In the genomic region with DNA sequence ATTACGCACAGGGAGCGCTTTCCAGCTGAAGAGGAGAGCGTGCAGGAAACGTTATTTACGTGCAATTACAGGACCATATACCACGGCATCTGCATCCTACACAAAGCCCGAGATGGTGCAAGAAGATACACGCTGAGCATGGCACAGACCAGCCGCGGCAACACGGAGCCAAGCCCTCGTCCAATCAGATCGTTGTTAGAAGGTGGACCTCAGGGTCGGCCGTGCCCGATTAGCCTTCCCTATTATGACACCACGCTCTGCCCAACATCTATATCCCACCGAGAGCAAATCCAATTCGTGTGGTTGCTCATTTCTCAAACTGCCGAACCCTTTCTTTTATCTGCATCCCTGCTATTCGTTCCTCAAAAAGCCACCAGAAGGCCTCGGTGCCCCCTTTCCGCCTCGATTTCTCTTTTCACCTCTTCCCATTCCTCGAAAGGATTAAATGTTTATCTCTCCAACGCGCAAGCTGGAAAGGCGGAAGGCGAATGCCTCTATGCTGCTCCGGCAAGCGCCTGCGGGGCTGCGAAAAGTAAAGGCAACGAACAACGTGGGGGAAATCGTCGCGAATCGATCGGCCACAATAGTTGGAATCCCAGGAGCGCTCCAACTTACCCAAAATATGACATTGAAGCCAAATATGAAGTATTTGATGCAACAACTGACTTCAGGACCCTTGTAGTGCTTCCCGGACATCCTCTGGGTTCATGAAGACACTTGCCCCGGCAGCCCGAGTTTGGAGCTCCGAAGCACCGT, we compare ENCODE assay signal across 8 cellular contexts. TPM values are rescaled to one million over a fixed set of nuclear protein-coding genes. Genes with fewer than 3 reads are reported as not detected.
DNase-seq lines count a peak whose midpoint lies in the region; ATAC-seq, FAIRE-seq and TF ChIP-seq lines count a peak whose summit lies in the region.

No MANE protein-coding gene starts in this region.

- H3K4me1 ChIP-seq in H1 (replicated peaks in 1 of 4; ENCODE audit: control insufficient read depth in 3 of 4, insufficient read depth in 4 of 4, low read length in 3 of 4): peaks cover 3 to 15% (median 10%) of the 10 kb centered on the region in 4 experiments; a peak in 6 of 7 replicates
- no peaks in the 10 kb centered on the region for H3K4me1 ChIP-seq in mesendoderm (ENCODE audit: control insufficient read depth, low read depth, low read length)

- peak; percentile 90 for DNase-seq in ELR (ENCODE audit: low read depth)
- DNase-seq in HEK293T (ENCODE audit: extremely low spot score): peak; percentile 65
- peak; percentile 3 to 28 for DNase-seq in NCI-H1930 (lab: John Stamatoyannopoulos, UW)
- DNase-seq in activated CD4-positive, alpha-beta T cell treated with anti-CD3 and anti-CD28 coated beads, Interleukin-2, amount 10 ng/mL, durations not matched to agents 24 days and 14 days: peak; percentile 83
- DNase-seq in H1 (ENCODE audit: low read depth in 1 of 2, low spot score in 2 of 2): peak in 1 of 2 experiments; percentile 67
- DNase-seq in mesendoderm: peak; percentile 54
- no peak for DNase-seq in OCI-M2 (lab: John Stamatoyannopoulos, UW; ENCODE audit: unreplicated experiment)

- H3K79me1 ChIP-seq in H1 (ENCODE audit: low read depth, low read length) (peaks cover 2% of the 10 kb centered on the region; the same call in 1 of the 2 replicates), mesendoderm (ENCODE audit: low read length) (no peaks in the 10 kb centered on the region)

- H3K4ac ChIP-seq in H1 (replicated peaks; ENCODE audit: insufficient read length, low read depth, low read length) (no peak overlapping the region), mesendoderm (ENCODE audit: low read depth, low read length) (no peak overlapping the region)

- POLR2A ChIA-PET in HEK293T (lab: Yijun Ruan, JAX): interaction anchor here (0.8 to 1.7 kb wide), 4 partner anchors 9 to 48 kb away, joined by 3 to 4 read pairs (median 3); no protein-coding TSS in a partner anchor
- POLR2A ChIA-PET in H1 (lab: Charles Lee; ENCODE audit: partially characterized antibody): interaction anchor here (0.6 to 1.4 kb wide), 10 partner anchors 9 to 431 kb away, joined by 3 to 7 read pairs (median 3); partner anchors contain the start of gene ADH5

- H2BK20ac ChIP-seq in H1 (ENCODE audit: low read length): no peak overlapping the region

- H3K23ac ChIP-seq in H1 (ENCODE audit: insufficient read length) (no peak overlapping the region), mesendoderm (ENCODE audit: low read length) (no peak overlapping the region)

- peaks cover 20% of the 10 kb centered on the region for H3K36me3 Mint-ChIP-seq in activated CD4-positive, alpha-beta T cell treated with anti-CD3 and anti-CD28 coated beads, Interleukin-2, amount 10 ng/mL, durations not matched to agents 24 days and 14 days (ENCODE audit: low read depth)
- no peaks in the 10 kb centered on the region for H3K36me3 Mint-ChIP-seq in stimulated activated memory B cell treated with anti-CD40 and anti-IgM and Interleukin-4, amounts not matched to agents 10 μg/mL and 1 μg/mL and 100 μg/mL, for 72 hours

- peaks cover 18% of the 10 kb centered on the region for H3K23me2 ChIP-seq in H1 (ENCODE audit: low read depth, low read length)

- H3K9ac ChIP-seq in H1 (replicated peaks in 1 of 4; ENCODE audit: extremely low read depth in 1 of 4, low read depth in 3 of 4, low read length in 3 of 4) (peak overlapping the region; percentile 43 to 91 (median 64); a peak in 6 of 7 replicates), mesendoderm (ENCODE audit: low read length) (peak overlapping the region; percentile 72)

- H3K9me3 Mint-ChIP-seq in activated CD4-positive, alpha-beta T cell treated with anti-CD3 and anti-CD28 coated beads, Interleukin-2, amount 10 ng/mL, durations not matched to agents 24 days and 14 days: no peaks in the 10 kb centered on the region
- H3K9me3 Mint-ChIP-seq in stimulated activated memory B cell treated with anti-CD40 and anti-IgM and Interleukin-4, amounts not matched to agents 10 μg/mL and 1 μg/mL and 100 μg/mL, for 72 hours: no peaks in the 10 kb centered on the region

- H3K18ac ChIP-seq in H1 (ENCODE audit: extremely low read depth, low read length) (no peak overlapping the region; the same call in 1 of the 2 replicates), mesendoderm (ENCODE audit: low read length) (peak overlapping the region; percentile 70)

- H3K79me2 ChIP-seq in H1 (ENCODE audit: control insufficient read depth in 1 of 2, insufficient read depth in 2 of 2, low read length in 2 of 2): peaks cover 0 to 41% of the 10 kb centered on the region in 2 experiments; a peak in 2 of 4 replicates
- no peaks in the 10 kb centered on the region for H3K79me2 ChIP-seq in mesendoderm (ENCODE audit: control insufficient read depth, insufficient read depth, low read length)

- peak; percentile 40 for ATAC-seq in stimulated activated memory B cell treated with anti-CD40 and anti-IgM and Interleukin-4, amounts not matched to agents 10 μg/mL and 1 μg/mL and 100 μg/mL, for 72 hours

- TF ChIP-seq RAD21 in H1 (IDR thresholded peaks at IDR 0.05 in 1 of 2, conservative IDR thresholded peaks at IDR 0.05 in 1 of 2; ENCODE audit: low read depth in 2 of 2, low read length in 2 of 2): no peak

- TF ChIP-seq EP300 in H1 (IDR thresholded peaks at IDR 0.05; ENCODE audit: borderline replicate concordance in 1 of 2, low read depth in 2 of 2, low read length in 2 of 2): no peak

- H3K27ac ChIP-seq in H1 (ENCODE audit: low read depth, low read length) (no peak overlapping the region), mesendoderm (ENCODE audit: low read depth, low read length) (no peak overlapping the region)

- no peak for TF ChIP-seq CTCF in H1 (IDR thresholded peaks at IDR 0.05; ENCODE audit: control extremely low read depth in 1 of 3, insufficient read depth in 1 of 3, low read depth in 1 of 3, low read length in 3 of 3)

- H2BK120ac ChIP-seq in H1 (replicated peaks; ENCODE audit: low read depth, low read length) (no peak overlapping the region), mesendoderm (ENCODE audit: low read depth, low read length) (no peak overlapping the region)

- H2BK12ac ChIP-seq in H1 (ENCODE audit: low read depth, low read length): 0 out of 2 replicates have a peak overlapping the region, but pooled peaks have one; percentile 41

- H2BK5ac ChIP-seq in H1 (ENCODE audit: low read depth, low read length) (no peak overlapping the region), mesendoderm (ENCODE audit: low read length) (no peak overlapping the region)

- H3K27me3 Mint-ChIP-seq in activated CD4-positive, alpha-beta T cell treated with anti-CD3 and anti-CD28 coated beads, Interleukin-2, amount 10 ng/mL, durations not matched to agents 24 days and 14 days: no peaks in the 10 kb centered on the region
- H3K27me3 Mint-ChIP-seq in stimulated activated memory B cell treated with anti-CD40 and anti-IgM and Interleukin-4, amounts not matched to agents 10 μg/mL and 1 μg/mL and 100 μg/mL, for 72 hours: no peaks in the 10 kb centered on the region

- H3K27me3 ChIP-seq in H1 (replicated peaks in 1 of 4; ENCODE audit: control insufficient read depth in 3 of 4, extremely low read depth in 1 of 4, insufficient read depth in 3 of 4, low read length in 3 of 4) (peaks cover 3 to 21% (median 7%) of the 10 kb centered on the region in 4 experiments; a peak in 4 of 7 replicates), mesendoderm (ENCODE audit: insufficient read depth, low read length, poor library complexity) (peaks cover 7% of the 10 kb centered on the region)

- H3K36me3 ChIP-seq in H1 (ENCODE audit: control insufficient read depth in 2 of 4, insufficient read depth in 4 of 4, low read length in 3 of 4) (no peaks in the 10 kb centered on the region), mesendoderm (ENCODE audit: control insufficient read depth, insufficient read depth, low read length) (no peaks in the 10 kb centered on the region)

- FAIRE-seq in H1 (lab: Jason Lieb, UNC): no peak

- H2AK5ac ChIP-seq in H1 (ENCODE audit: low read depth, low read length) (no peak overlapping the region), mesendoderm (ENCODE audit: low read length) (no peak overlapping the region)

- H3K9me3 ChIP-seq in H1 (ENCODE audit: insufficient read depth in 2 of 2, low read depth in 1 of 2, low read length in 1 of 2): no peaks in the 10 kb centered on the region

- 2% methylated on average over 46 of the region's 46 CpGs; no CpG with 5 or more reads in 1 of the 2 experiments for WGBS in H1 (ENCODE audit: extremely low coverage in 1 of 2, insufficient coverage in 1 of 2, insufficient read length in 1 of 2, insufficient replicate concordance in 2 of 2, low coverage in 1 of 2, low lambda C conversion rate in 2 of 2, missing lambda C conversion rate in 1 of 2), 2 experiments
- WGBS in mesendoderm (ENCODE audit: extremely low coverage, insufficient coverage, low lambda C conversion rate): no CpG with 5 or more reads among the region's 46 CpGs

- H3K14ac ChIP-seq in H1 (ENCODE audit: insufficient read length): no peak overlapping the region

- H3K56ac ChIP-seq in H1 (replicated peaks; ENCODE audit: insufficient read length, low read depth, low read length) (no peak overlapping the region), mesendoderm (ENCODE audit: low read length) (peak overlapping the region; percentile 85)

- no peak overlapping the region for H2BK15ac ChIP-seq in H1 (ENCODE audit: low read length)
- no peak overlapping the region for H2BK15ac ChIP-seq in mesendoderm (replicated peaks; ENCODE audit: low read depth)

- peak overlapping the region; percentile 30; the same call in 1 of the 2 replicates for H4K8ac ChIP-seq in H1 (ENCODE audit: extremely low read depth, insufficient read depth, low read length)
- no peak overlapping the region for H4K8ac ChIP-seq in mesendoderm (ENCODE audit: low read depth, low read length)

- H3K4me3 ChIP-seq in H1 (ENCODE audit: extremely low read depth in 1 of 4, insufficient read depth in 2 of 4, low read depth in 3 of 4, low read length in 4 of 4) (peak overlapping the region; percentile 71 to 96 (median 80)), mesendoderm (ENCODE audit: low read length) (peak overlapping the region; percentile 64)

- no peak for TF ChIP-seq POLR2A in H1 (IDR thresholded peaks at IDR 0.05; ENCODE audit: control extremely low read depth in 1 of 2, low read depth in 2 of 2, low read length in 2 of 2)

- peak overlapping the region; percentile 95 to 100 for H3K4me2 ChIP-seq in H1 (ENCODE audit: insufficient read depth in 1 of 2, low read depth in 2 of 2, low read length in 2 of 2)
- H3K4me2 ChIP-seq in mesendoderm (ENCODE audit: low read length): peak overlapping the region; percentile 68

- CTCF ChIA-PET in HEK293T (lab: Yijun Ruan, JAX) (interaction anchor here (0.9 to 1.6 kb wide), 2 partner anchors 158 to 190 kb away, joined by 3 to 4 read pairs; no protein-coding TSS in a partner anchor), H1 (lab: Charles Lee; ENCODE audit: partially characterized antibody) (interaction anchor here (0.8 to 2.6 kb wide), 8 partner anchors 22 to 190 kb away, joined by 3 to 11 read pairs (median 4); no protein-coding TSS in a partner anchor)

- peaks cover 63% of the 10 kb centered on the region for H3K4me1 Mint-ChIP-seq in activated CD4-positive, alpha-beta T cell treated with anti-CD3 and anti-CD28 coated beads, Interleukin-2, amount 10 ng/mL, durations not matched to agents 24 days and 14 days
- H3K4me1 Mint-ChIP-seq in stimulated activated memory B cell treated with anti-CD40 and anti-IgM and Interleukin-4, amounts not matched to agents 10 μg/mL and 1 μg/mL and 100 μg/mL, for 72 hours: peaks cover 64% of the 10 kb centered on the region

- H4K5ac ChIP-seq in H1 (ENCODE audit: insufficient read length, low read depth, low read length) (no peak overlapping the region), mesendoderm (ENCODE audit: low read length) (no peak overlapping the region)

- peak overlapping the region; percentile 6 for H4K91ac ChIP-seq in H1 (replicated peaks; ENCODE audit: insufficient read length, low read length)

- H4K20me1 ChIP-seq in H1 (replicated peaks in 1 of 2; ENCODE audit: control insufficient read depth in 1 of 2, insufficient read depth in 2 of 2, low read length in 2 of 2): peaks cover 0 to 7% of the 10 kb centered on the region in 2 experiments

- peak overlapping the region; percentile 69 for H2AFZ ChIP-seq in H1 (ENCODE audit: low read length)

- H3K4me3 Mint-ChIP-seq in activated CD4-positive, alpha-beta T cell treated with anti-CD3 and anti-CD28 coated beads, Interleukin-2, amount 10 ng/mL, durations not matched to agents 24 days and 14 days: peak overlapping the region; percentile 93
- H3K4me3 Mint-ChIP-seq in stimulated activated memory B cell treated with anti-CD40 and anti-IgM and Interleukin-4, amounts not matched to agents 10 μg/mL and 1 μg/mL and 100 μg/mL, for 72 hours: peak overlapping the region; percentile 94

- intact Hi-C loops in activated CD4-positive, alpha-beta T cell treated with anti-CD3 and anti-CD28 coated beads, Interleukin-2, amount 10 ng/mL, durations not matched to agents 24 days and 14 days (cut with micrococcal nuclease): loop anchor here (1.0 to 5.0 kb wide), 6 partner anchors 13 to 339 kb away; no protein-coding TSS in a partner anchor

- peak overlapping the region; percentile 81 for H3K27ac Mint-ChIP-seq in activated CD4-positive, alpha-beta T cell treated with anti-CD3 and anti-CD28 coated beads, Interleukin-2, amount 10 ng/mL, durations not matched to agents 24 days and 14 days
- H3K27ac Mint-ChIP-seq in stimulated activated memory B cell treated with anti-CD40 and anti-IgM and Interleukin-4, amounts not matched to agents 10 μg/mL and 1 μg/mL and 100 μg/mL, for 72 hours: peak overlapping the region; percentile 82

RNA-seq across cellular contexts. Expression of gene TSPAN5, which starts 0.7 kb away (rescaled TPM):
- total RNA-seq in activated CD4-positive, alpha-beta T cell treated with anti-CD3 and anti-CD28 coated beads, Interleukin-2, amount 10 ng/mL, durations not matched to agents 24 days and 14 days: 30.4 and 30.7 TPM in 2 replicates
- total RNA-seq in H1 (2021; fragmentation: NEBNext Ultra II Directional; extraction: Animal tissue kit (Norgen Biotek cat#: 25700)): 20.9 and 21.2 TPM in 2 replicates
- 13.1 and 17.6 TPM in 2 replicates for polyA plus RNA-seq in H1 (2011; rRNA removed)
- 17.2 TPM for polyA plus RNA-seq in H1 (2011; cell fraction: cytosol; rRNA removed)
- 10.6 TPM for polyA plus RNA-seq in H1 (2011; cell fraction: nucleus; rRNA removed)
- 13.0 to 16.3 TPM (median 14.4 TPM) in 4 replicates for polyA plus RNA-seq in H1 (2012, experiment 1 of 2)
- polyA plus RNA-seq in H1 (2012, experiment 2 of 2): 9.0 TPM
- polyA plus RNA-seq in H1 (2013, experiment 1 of 2): 18.1 TPM
- polyA plus RNA-seq in H1 (2013, experiment 2 of 2): 24.4 TPM
- polyA minus RNA-seq in H1 (2011; rRNA and poly(A)+ RNA removed): 21.1 and 28.0 TPM in 2 replicates
- 12.2 TPM for polyA minus RNA-seq in H1 (2011; cell fraction: cytosol; rRNA and poly(A)+ RNA removed)
- 16.1 TPM for polyA minus RNA-seq in H1 (2011; cell fraction: nucleus; rRNA and poly(A)+ RNA removed)
- polyA plus RNA-seq in mesendoderm (2013, experiment 1 of 2): 5.9 TPM
- polyA plus RNA-seq in mesendoderm (2013, experiment 2 of 2): 6.0 TPM
